ENCODE assay signal across 13 cellular contexts in the genomic region with DNA sequence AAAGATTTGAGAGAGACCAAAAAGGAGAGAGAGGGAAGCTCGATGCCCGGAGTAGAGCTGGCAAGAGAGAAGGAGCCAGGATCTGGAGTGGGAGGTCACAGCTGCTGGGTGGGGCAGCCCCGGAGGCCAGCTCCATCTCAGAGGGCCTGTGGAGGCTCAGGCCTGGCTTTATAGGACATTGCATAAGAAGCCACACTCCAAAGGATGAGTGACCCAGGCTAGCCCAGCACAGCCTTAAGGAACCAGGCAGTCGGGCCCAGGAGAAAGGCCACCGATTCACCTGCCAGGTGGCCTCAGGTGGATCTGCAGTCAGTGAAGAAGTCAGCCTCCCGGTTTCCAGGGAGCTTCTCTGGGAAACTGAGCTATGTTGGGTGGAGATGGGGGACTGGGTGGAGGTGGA. TPM values are rescaled to one million over a fixed set of nuclear protein-coding genes. Genes with fewer than 3 reads are reported as not detected.
DNase-seq lines count a peak whose midpoint lies in the region; ATAC-seq and TF ChIP-seq lines count a peak whose summit lies in the region.
"Had no signal": no experiment of that assay in that cellular context is flagged by ENCODE, and none has a peak within 500 bp of the region (broad histone marks: within the 10 kb centered on the region; RNA-seq: fewer than 3 reads in every experiment).

No MANE protein-coding gene starts in this region.

- DNase-seq in GM03348 (ENCODE audit: low spot score), result peak; percentile 58
- no peak for DNase-seq in brain microvascular endothelial cell
- DNase-seq in right cardiac atrium, result peak; percentile 77 to 88 (median 84)
- peak; percentile 80 for DNase-seq in sigmoid colon
- DNase-seq in activated naive CD4-positive, alpha-beta T cell treated with Interleukin-2 at 50 U/mL for 16 hours, result no peak
- no peak for DNase-seq in NCI-H146 treated with DMSO at 0.1 percent for 48 hours (lab: John Stamatoyannopoulos, UW; ENCODE audit: unreplicated experiment)
- no peak for DNase-seq in NCI-H510A treated with DMSO at 0.1 percent for 48 hours (lab: John Stamatoyannopoulos, UW)
- no peak for DNase-seq in aorta
- DNase-seq: DMS 273 treated with DMSO at 0.1 percent for 48 hours; effector memory CD8-positive, alpha-beta T cell; NCI-H2171 had no signal

- H3K27ac ChIP-seq in brain microvascular endothelial cell, result no peak overlapping the region
- peak overlapping the region; percentile 99 for H3K27ac ChIP-seq in right cardiac atrium (ENCODE audit: low read length)
- peak overlapping the region; percentile 46 to 77 (median 68) for H3K27ac ChIP-seq in sigmoid colon
- no peak overlapping the region for H3K27ac ChIP-seq in aorta (ENCODE audit: low read depth in 1 of 2, low read length in 2 of 2)
- H3K27ac ChIP-seq: SK-N-MC had no signal

- H3K4me3 ChIP-seq in brain microvascular endothelial cell (ENCODE audit: low read depth, low read length) (peak overlapping the region; percentile 58), right cardiac atrium (ENCODE audit: low read length) (peak overlapping the region; percentile 52), sigmoid colon (peak overlapping the region in 3 of 4 donors; percentile 36 to 48 (median 44)), aorta (ENCODE audit: low read length in 2 of 2) (peak overlapping the region in 1 of 2 donors; percentile 22)
- H3K4me3 ChIP-seq: SK-N-MC had no signal

- H3K36me3 ChIP-seq in brain microvascular endothelial cell (replicated peaks), result no peaks in the 10 kb centered on the region
- no peaks in the 10 kb centered on the region for H3K36me3 ChIP-seq in sigmoid colon
- no peaks in the 10 kb centered on the region for H3K36me3 ChIP-seq in aorta (ENCODE audit: control insufficient read depth in 1 of 2, insufficient read depth in 2 of 2, low read length in 1 of 2)

- TF ChIP-seq EP300 in sigmoid colon (IDR thresholded peaks at IDR 0.05), result no peak

- in situ Hi-C loops in brain microvascular endothelial cell (cut with HindIII; ENCODE audit: low pct_ligation_motif_present, low sequenced_read_pairs), result no loop called here

- H3K9me3 ChIP-seq in right cardiac atrium (ENCODE audit: control insufficient read depth, low read length), result no peaks in the 10 kb centered on the region
- no peaks in the 10 kb centered on the region for H3K9me3 ChIP-seq in sigmoid colon
- H3K9me3 ChIP-seq in aorta (ENCODE audit: control insufficient read depth, low read length), result no peaks in the 10 kb centered on the region

- H3K27me3 ChIP-seq in brain microvascular endothelial cell (replicated peaks) (no peaks in the 10 kb centered on the region), right cardiac atrium (ENCODE audit: control insufficient read depth, insufficient read depth) (no peaks in the 10 kb centered on the region), sigmoid colon (peaks cover 8 to 55% (median 36%) of the 10 kb centered on the region in 3 donors), aorta (ENCODE audit: control insufficient read depth in 1 of 2, insufficient read depth in 2 of 2, low read length in 1 of 2) (no peaks in the 10 kb centered on the region)

- ATAC-seq in right cardiac atrium (peak; percentile 28 to 30), aorta (ENCODE audit: low FRiP score) (no peak)
- ATAC-seq: effector memory CD8-positive, alpha-beta T cell had no signal

- WGBS in right cardiac atrium, result 25% methylated on average over 6 of the region's 6 CpGs
- 18 to 51% methylated on average over 6 of the region's 6 CpGs for WGBS in sigmoid colon, 2 donors
- 15 to 19% methylated on average over 6 of the region's 6 CpGs for WGBS in aorta, 2 donors

- intact Hi-C loops in right cardiac atrium (cut with DNase I) (loop anchor here in 3 of 4 donors (5.0 to 10.0 kb wide), 2 partner anchors 56 to 58 kb away; partner anchors contain the start of gene TMEM254 (in 3 of the 3)), sigmoid colon (cut with DNase I) (no loop called here), aorta (cut with DNase I) (loop anchor here in 1 of 2 donors (10.0 kb wide), 1 partner anchor 58 kb away; the partner anchor contains the start of gene TMEM254)

- no peak for TF ChIP-seq CTCF in brain microvascular endothelial cell (IDR thresholded peaks at IDR 0.05; ENCODE audit: low read depth, low read length, missing control alignments)
- no peak for TF ChIP-seq CTCF in sigmoid colon (IDR thresholded peaks at IDR 0.05)

- TF ChIP-seq POLR2A in sigmoid colon (IDR thresholded peaks at IDR 0.05), result no peak

- H3K4me1 ChIP-seq in right cardiac atrium (ENCODE audit: control insufficient read depth, insufficient read depth, low read length) (peaks cover 4% of the 10 kb centered on the region), sigmoid colon (peaks cover 0 to 20% (median 14%) of the 10 kb centered on the region in 4 donors), aorta (ENCODE audit: control insufficient read depth in 1 of 2, insufficient read depth in 2 of 2, low read length in 2 of 2) (no peaks in the 10 kb centered on the region)

RNA-seq across cellular contexts. Expression of gene PLAC9, which starts 0.7 kb away (rescaled TPM):
- 10 to 100 TPM; 47.5 to 92.2 (median 61.2) TPM for total RNA-seq in right cardiac atrium
- polyA plus RNA-seq in right cardiac atrium, result 78.6 TPM
- total RNA-seq in sigmoid colon, result 10 to 100 TPM in 2 of 4 donors, 1 to 10 TPM in 2; 5.1 to 20.8 (median 13.6) TPM
- polyA plus RNA-seq in sigmoid colon, result 10 to 100 TPM in 1 of 3 donors, 1 to 10 TPM in 2; 1.2 to 23.4 (median 6.9) TPM
- 100 to 1,000 TPM in 1 of 2 donors, 10 to 100 TPM in 1; 37.7 to 113 TPM for total RNA-seq in aorta
- polyA plus RNA-seq in aorta, result 100 to 1,000 TPM in 1 of 2 donors, 10 to 100 TPM in 1; 72.6 to 166 TPM
- total RNA-seq: HT-29 had no signal

RNA-seq across cellular contexts. Expression of gene TMEM254, which starts 54.8 kb away (rescaled TPM):
- total RNA-seq in right cardiac atrium, result 1 to 10 TPM; 4.7 to 9.0 (median 8.3) TPM
- polyA plus RNA-seq in right cardiac atrium, result 7.9 TPM
- total RNA-seq in sigmoid colon, result 10 to 100 TPM; 11.4 to 18.0 (median 11.5) TPM
- polyA plus RNA-seq in sigmoid colon, result 10 to 100 TPM; 13.6 to 14.8 (median 14.4) TPM
- 1 to 10 TPM; 7.6 to 8.1 TPM for total RNA-seq in aorta
- 10 to 100 TPM in 1 of 2 donors, 1 to 10 TPM in 1; 9.6 to 22.8 TPM for polyA plus RNA-seq in aorta

Comparison
In these comparisons a context has a peak if more than half of its experiments do, and no peak if none do; other contexts are left out.
1. DNase-seq: peak in GM03348 (single experiment), right cardiac atrium (3 of 3) and sigmoid colon (single experiment); none in brain microvascular endothelial cell (single experiment), activated naive CD4-positive, alpha-beta T cell treated with Interleukin-2 at 50 U/mL for 16 hours (single experiment), NCI-H146 treated with DMSO at 0.1 percent for 48 hours (single experiment), NCI-H510A treated with DMSO at 0.1 percent for 48 hours (single experiment) and aorta (0 of 2).
2. H3K27ac ChIP-seq: peak in right cardiac atrium (single experiment) and sigmoid colon (4 of 4); none in brain microvascular endothelial cell (single experiment) and aorta (0 of 2).